Comparison of ENCODE assay signal across 8 cellular contexts in the genomic region with DNA sequence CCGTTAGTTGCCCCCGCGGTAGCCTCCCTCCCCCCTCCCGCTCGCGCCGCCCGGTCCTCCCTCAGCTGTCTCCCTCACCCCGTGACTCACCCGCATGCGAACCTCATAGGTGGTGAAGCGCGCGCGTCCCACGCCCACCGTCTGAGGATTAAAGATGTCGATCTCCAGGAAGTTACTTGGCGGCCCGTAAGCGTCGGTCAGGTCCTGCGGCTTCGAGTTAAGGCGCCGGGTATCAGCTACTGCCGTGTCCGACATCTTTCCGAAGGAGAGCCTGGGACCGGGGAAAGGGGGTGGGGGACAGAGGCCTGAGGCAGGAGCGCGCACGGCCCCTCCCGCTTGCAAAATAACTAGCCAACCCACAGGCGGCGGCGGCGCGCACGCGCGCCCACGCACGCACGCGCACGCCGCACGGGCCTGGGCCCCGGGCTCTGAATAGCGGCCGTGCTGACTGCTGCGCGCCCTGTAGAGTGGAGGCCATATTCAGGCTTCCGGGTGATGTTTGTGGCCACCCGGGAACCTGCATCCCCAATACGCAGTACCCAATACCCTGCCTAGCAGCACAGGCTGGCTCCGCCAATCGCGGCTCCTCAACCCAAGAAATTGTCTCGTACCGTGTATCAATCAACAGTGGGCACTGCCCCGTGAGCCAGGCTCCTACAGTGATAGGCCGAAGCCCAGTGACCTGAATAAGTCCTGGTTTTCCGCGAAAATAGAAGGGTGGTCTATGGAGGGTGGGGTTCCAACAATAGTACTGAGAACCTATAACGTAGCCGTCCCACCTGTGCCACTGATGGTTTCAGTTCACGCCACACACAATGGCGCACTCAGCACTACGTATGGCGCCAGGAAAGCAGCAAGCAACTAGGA. TPM values are rescaled to one million over a fixed set of nuclear protein-coding genes. Genes with fewer than 3 reads are reported as not detected.
DNase-seq lines count a peak whose midpoint lies in the region; ATAC-seq, FAIRE-seq and TF ChIP-seq lines count a peak whose summit lies in the region.

A gene (minus strand): TSS at position 283 of the 867 bp plus-strand sequence. CDS start 28 bp downstream, at position 255.

- TF ChIP-seq RAD21 in H1 (IDR thresholded peaks at IDR 0.05 in 1 of 2, conservative IDR thresholded peaks at IDR 0.05 in 1 of 2; ENCODE audit: low read depth in 2 of 2, low read length in 2 of 2) = no peak

- no peak within 1 kb of the TSS; the same call in 1 of the 2 replicates for H3K18ac ChIP-seq in H1 (ENCODE audit: extremely low read depth, low read length)
- no peak within 1 kb of the TSS for H3K18ac ChIP-seq in mesendoderm (ENCODE audit: low read length)

- no peak within 1 kb of the TSS for H3K14ac ChIP-seq in H1 (ENCODE audit: insufficient read length)

- H3K9me3 ChIP-seq in HUES48 (ENCODE audit: control insufficient read depth, insufficient read depth, low read length) = peaks cover 26% of the 10 kb centered on the region
- H3K9me3 ChIP-seq in NT2/D1 (ENCODE audit: insufficient read depth, low read length) = no peaks in the 10 kb centered on the region
- no peaks in the 10 kb centered on the region for H3K9me3 ChIP-seq in H1 (ENCODE audit: insufficient read depth in 2 of 2, low read depth in 1 of 2, low read length in 1 of 2)

- peak; percentile 86 for FAIRE-seq in H1 (lab: Jason Lieb, UNC)

- no peak within 1 kb of the TSS for H4K91ac ChIP-seq in H1 (replicated peaks; ENCODE audit: insufficient read length, low read length)

- POLR2A ChIA-PET in H1 (lab: Charles Lee; ENCODE audit: partially characterized antibody) = interaction anchor here (0.5 to 1.4 kb wide), 6 partner anchors 10 to 156 kb away, joined by 3 to 9 read pairs (median 4); a partner anchor contains a TSS

- H3K79me1 ChIP-seq in H1 (ENCODE audit: low read depth, low read length) (no peaks in the 10 kb centered on the region), mesendoderm (ENCODE audit: low read length) (no peaks in the 10 kb centered on the region)

- TF ChIP-seq POLR2A in H1 (IDR thresholded peaks at IDR 0.05; ENCODE audit: control extremely low read depth in 1 of 2, low read depth in 2 of 2, low read length in 2 of 2) = no peak; a peak in 1 of 3 replicates

- H2AK5ac ChIP-seq in H1 (ENCODE audit: low read depth, low read length) = no peak within 1 kb of the TSS
- no peak within 1 kb of the TSS for H2AK5ac ChIP-seq in mesendoderm (ENCODE audit: low read length)

- no peaks in the 10 kb centered on the region for H4K20me1 ChIP-seq in H1 (replicated peaks in 1 of 2; ENCODE audit: control insufficient read depth in 1 of 2, insufficient read depth in 2 of 2, low read length in 2 of 2)

- no peaks in the 10 kb centered on the region; the same call in 1 of the 2 replicates for H3K23me2 ChIP-seq in H1 (ENCODE audit: low read depth, low read length)

- H2BK20ac ChIP-seq in H1 (ENCODE audit: low read length) = no peak within 1 kb of the TSS

- H3K27ac ChIP-seq in HUES48 (ENCODE audit: low read depth, low read length) (peak within 1 kb of the TSS; percentile 86), H1 (ENCODE audit: low read depth, low read length) (peak within 1 kb of the TSS; percentile 73; the same call in 1 of the 2 replicates), mesendoderm (ENCODE audit: low read depth, low read length) (peak within 1 kb of the TSS; percentile 64)

- ATAC-seq in GM21423 (IDR thresholded peaks at IDR 0.05; ENCODE audit: unreplicated experiment) = peak; percentile 95
- peak; percentile 93 for ATAC-seq in activated CD8-positive, alpha-beta memory T cell treated with anti-CD3 and anti-CD28 coated beads, Interleukin-2, amount 10 ng/mL, durations not matched to agents 7 days and 5 days

- H3K79me2 ChIP-seq in H1 (ENCODE audit: control insufficient read depth in 1 of 2, insufficient read depth in 2 of 2, low read length in 2 of 2) = peaks cover 0 to 34% of the 10 kb centered on the region in 2 experiments; a peak in 3 of 4 replicates
- peaks cover 14% of the 10 kb centered on the region for H3K79me2 ChIP-seq in mesendoderm (ENCODE audit: control insufficient read depth, insufficient read depth, low read length)

- H3K36me3 ChIP-seq in HUES48 (ENCODE audit: control insufficient read depth, insufficient read depth, low read length) = peaks cover 9% of the 10 kb centered on the region; the same call in 1 of the 2 replicates
- peaks cover 16% of the 10 kb centered on the region for H3K36me3 ChIP-seq in NT2/D1 (ENCODE audit: insufficient read depth, insufficient read length, low read length)
- no peaks in the 10 kb centered on the region for H3K36me3 ChIP-seq in H1 (ENCODE audit: control insufficient read depth in 2 of 4, insufficient read depth in 4 of 4, low read length in 3 of 4)
- no peaks in the 10 kb centered on the region for H3K36me3 ChIP-seq in mesendoderm (ENCODE audit: control insufficient read depth, insufficient read depth, low read length)

- H3K27me3 ChIP-seq in HUES48 (ENCODE audit: control insufficient read depth, insufficient read depth, low read length) (no peaks in the 10 kb centered on the region), NT2/D1 (ENCODE audit: insufficient read depth, insufficient read length) (no peaks in the 10 kb centered on the region), H1 (replicated peaks in 1 of 4; ENCODE audit: control insufficient read depth in 3 of 4, extremely low read depth in 1 of 4, insufficient read depth in 3 of 4, low read length in 3 of 4) (no peaks in the 10 kb centered on the region), mesendoderm (ENCODE audit: insufficient read depth, low read length, poor library complexity) (no peaks in the 10 kb centered on the region)

- H3K4me3 ChIP-seq in HUES48 (ENCODE audit: low read depth, low read length) (peak within 1 kb of the TSS; percentile 88), NT2/D1 (ENCODE audit: insufficient read length, low read depth) (peak within 1 kb of the TSS; percentile 84), H1 (ENCODE audit: extremely low read depth in 1 of 4, insufficient read depth in 2 of 4, low read depth in 3 of 4, low read length in 4 of 4) (peak within 1 kb of the TSS; percentile 61 to 98 (median 85)), mesendoderm (ENCODE audit: low read length) (peak within 1 kb of the TSS; percentile 74)

- H2BK5ac ChIP-seq in H1 (ENCODE audit: low read depth, low read length) = peak within 1 kb of the TSS; percentile 40; the same call in 1 of the 2 replicates
- H2BK5ac ChIP-seq in mesendoderm (ENCODE audit: low read length) = no peak within 1 kb of the TSS

- no peak for TF ChIP-seq EP300 in H1 (IDR thresholded peaks at IDR 0.05; ENCODE audit: borderline replicate concordance in 1 of 2, low read depth in 2 of 2, low read length in 2 of 2)

- no peak within 1 kb of the TSS for H2BK15ac ChIP-seq in H1 (ENCODE audit: low read length)
- no peak within 1 kb of the TSS for H2BK15ac ChIP-seq in mesendoderm (replicated peaks; ENCODE audit: low read depth)

- peaks cover 16% of the 10 kb centered on the region for H3K27me3 Mint-ChIP-seq in Calu3 (ENCODE audit: unreplicated experiment)
- H3K27me3 Mint-ChIP-seq in activated CD8-positive, alpha-beta memory T cell treated with anti-CD3 and anti-CD28 coated beads, Interleukin-2, amount 10 ng/mL, durations not matched to agents 7 days and 5 days = peaks cover 4% of the 10 kb centered on the region

- peaks cover 13% of the 10 kb centered on the region for H3K4me1 Mint-ChIP-seq in Calu3 (ENCODE audit: low read depth, unreplicated experiment)
- peaks cover 25% of the 10 kb centered on the region for H3K4me1 Mint-ChIP-seq in activated CD8-positive, alpha-beta memory T cell treated with anti-CD3 and anti-CD28 coated beads, Interleukin-2, amount 10 ng/mL, durations not matched to agents 7 days and 5 days

- peak within 1 kb of the TSS; percentile 85 for H3K4me3 Mint-ChIP-seq in Calu3 (ENCODE audit: low read depth, unreplicated experiment)
- peak within 1 kb of the TSS; percentile 98 for H3K4me3 Mint-ChIP-seq in activated CD8-positive, alpha-beta memory T cell treated with anti-CD3 and anti-CD28 coated beads, Interleukin-2, amount 10 ng/mL, durations not matched to agents 7 days and 5 days

- no peak within 1 kb of the TSS for H3K56ac ChIP-seq in H1 (replicated peaks; ENCODE audit: insufficient read length, low read depth, low read length)
- peak within 1 kb of the TSS; percentile 90 for H3K56ac ChIP-seq in mesendoderm (ENCODE audit: low read length)

- intact Hi-C loops in Calu3 (cut with micrococcal nuclease; ENCODE audit: unreplicated experiment) = no loop called here

- H4K8ac ChIP-seq in H1 (ENCODE audit: extremely low read depth, insufficient read depth, low read length) (peak within 1 kb of the TSS; percentile 94; the same call in 1 of the 2 replicates), mesendoderm (ENCODE audit: low read depth, low read length) (no peak within 1 kb of the TSS)

- H3K4ac ChIP-seq in H1 (replicated peaks; ENCODE audit: insufficient read length, low read depth, low read length) = no peak within 1 kb of the TSS
- peak within 1 kb of the TSS; percentile 42 for H3K4ac ChIP-seq in mesendoderm (ENCODE audit: low read depth, low read length)

- H3K36me3 Mint-ChIP-seq in Calu3 (ENCODE audit: insufficient read depth, unreplicated experiment) = peaks cover 18% of the 10 kb centered on the region
- H3K36me3 Mint-ChIP-seq in activated CD8-positive, alpha-beta memory T cell treated with anti-CD3 and anti-CD28 coated beads, Interleukin-2, amount 10 ng/mL, durations not matched to agents 7 days and 5 days = peaks cover 5% of the 10 kb centered on the region

- H3K27ac Mint-ChIP-seq in Calu3 (ENCODE audit: unreplicated experiment) = peak within 1 kb of the TSS; percentile 66
- peak within 1 kb of the TSS; percentile 93 for H3K27ac Mint-ChIP-seq in activated CD8-positive, alpha-beta memory T cell treated with anti-CD3 and anti-CD28 coated beads, Interleukin-2, amount 10 ng/mL, durations not matched to agents 7 days and 5 days

- no peaks in the 10 kb centered on the region for H3K9me3 Mint-ChIP-seq in Calu3 (ENCODE audit: low read depth, unreplicated experiment)
- no peaks in the 10 kb centered on the region for H3K9me3 Mint-ChIP-seq in activated CD8-positive, alpha-beta memory T cell treated with anti-CD3 and anti-CD28 coated beads, Interleukin-2, amount 10 ng/mL, durations not matched to agents 7 days and 5 days (ENCODE audit: low read depth)

- peak within 1 kb of the TSS; percentile 72 to 89 for H3K4me2 ChIP-seq in H1 (ENCODE audit: insufficient read depth in 1 of 2, low read depth in 2 of 2, low read length in 2 of 2)
- peak within 1 kb of the TSS; percentile 56 for H3K4me2 ChIP-seq in mesendoderm (ENCODE audit: low read length)

- H3K9ac ChIP-seq in HUES48 (ENCODE audit: low read depth, low read length) (peak within 1 kb of the TSS; percentile 54), NT2/D1 (ENCODE audit: insufficient read length, low read depth) (peak within 1 kb of the TSS; percentile 90), H1 (replicated peaks in 1 of 4; ENCODE audit: extremely low read depth in 1 of 4, low read depth in 3 of 4, low read length in 3 of 4) (peak within 1 kb of the TSS; percentile 40 to 75 (median 56)), mesendoderm (ENCODE audit: low read length) (peak within 1 kb of the TSS; percentile 71)

- DNase-seq in Calu3 = peak; percentile 91
- peak; percentile 88 for DNase-seq in NT2/D1 (ENCODE audit: low read depth, low spot score)
- peak; percentile 95 for DNase-seq in activated CD8-positive, alpha-beta memory T cell treated with anti-CD3 and anti-CD28 coated beads, Interleukin-2, amount 10 ng/mL, durations not matched to agents 7 days and 5 days
- peak; percentile 83 for DNase-seq in H1 (ENCODE audit: low read depth in 1 of 2, low spot score in 2 of 2)
- peak; percentile 96 for DNase-seq in mesendoderm
- peak; percentile 75 for DNase-seq in stimulated activated CD8-positive, alpha-beta memory T cell treated with anti-CD3 and anti-CD28 coated beads, Interleukin-12 subunit alpha, Interleukin-12 subunit beta, amount 100 ng/mL, for 4 hours (ENCODE audit: low read depth)

- H2BK12ac ChIP-seq in H1 (ENCODE audit: low read depth, low read length) = no peak within 1 kb of the TSS

- WGBS in H1 (ENCODE audit: extremely low coverage in 1 of 2, insufficient coverage in 1 of 2, insufficient read length in 1 of 2, insufficient replicate concordance in 2 of 2, low coverage in 1 of 2, low lambda C conversion rate in 2 of 2, missing lambda C conversion rate in 1 of 2), 2 experiments = 3% methylated on average over 17 of the region's 72 CpGs; no CpG with 5 or more reads in 1 of the 2 experiments
- no CpG with 5 or more reads among the region's 72 CpGs for WGBS in mesendoderm (ENCODE audit: extremely low coverage, insufficient coverage, low lambda C conversion rate)

- no peak within 1 kb of the TSS for H3K23ac ChIP-seq in H1 (ENCODE audit: insufficient read length)
- H3K23ac ChIP-seq in mesendoderm (ENCODE audit: low read length) = no peak within 1 kb of the TSS

- H2BK120ac ChIP-seq in H1 (replicated peaks; ENCODE audit: low read depth, low read length) (no peak within 1 kb of the TSS), mesendoderm (ENCODE audit: low read depth, low read length) (no peak within 1 kb of the TSS)

- H3K4me1 ChIP-seq in HUES48 (ENCODE audit: control insufficient read depth, insufficient read depth, low read length) = no peaks in the 10 kb centered on the region
- H3K4me1 ChIP-seq in NT2/D1 (ENCODE audit: insufficient read depth, insufficient read length) = no peaks in the 10 kb centered on the region
- H3K4me1 ChIP-seq in H1 (replicated peaks in 1 of 4; ENCODE audit: control insufficient read depth in 3 of 4, insufficient read depth in 4 of 4, low read length in 3 of 4) = no peaks in the 10 kb centered on the region; a peak in 2 of 7 replicates
- no peaks in the 10 kb centered on the region for H3K4me1 ChIP-seq in mesendoderm (ENCODE audit: control insufficient read depth, low read depth, low read length)

- TF ChIP-seq CTCF in Calu3 (IDR thresholded peaks at IDR 0.05; ENCODE audit: unreplicated experiment) (no peak), H1 (IDR thresholded peaks at IDR 0.05; ENCODE audit: control extremely low read depth in 1 of 3, insufficient read depth in 1 of 3, low read depth in 1 of 3, low read length in 3 of 3) (no peak)

- no TSS peak for BruUV-seq in Calu3 (replicated peaks; lab: Mats Ljungman, UMichigan)

- peak within 1 kb of the TSS; percentile 86 for H4K5ac ChIP-seq in H1 (ENCODE audit: insufficient read length, low read depth, low read length)
- no peak within 1 kb of the TSS for H4K5ac ChIP-seq in mesendoderm (ENCODE audit: low read length)

- peak within 1 kb of the TSS; percentile 99 for H2AFZ ChIP-seq in H1 (ENCODE audit: low read length)

- CTCF ChIA-PET in Calu3 (lab: Charles Lee) = interaction anchor here (0.6 kb wide), 1 partner anchor 43 kb away, joined by 3 read pairs; no protein-coding TSS in a partner anchor
- CTCF ChIA-PET in activated CD8-positive, alpha-beta memory T cell treated with anti-CD3 and anti-CD28 coated beads, Interleukin-2, amount 10 ng/mL, durations not matched to agents 7 days and 5 days (lab: Charles Lee) = interaction anchor here (1.0 kb wide), 1 partner anchor 88 kb away, joined by 3 read pairs; no protein-coding TSS in a partner anchor
- CTCF ChIA-PET in H1 (lab: Charles Lee; ENCODE audit: partially characterized antibody) = interaction anchor here (0.6 to 1.5 kb wide), 3 partner anchors 17 to 61 kb away, joined by 3 read pairs; no protein-coding TSS in a partner anchor

RNA-seq across cellular contexts. Expression of the gene that starts here (rescaled TPM):
- 82.7 and 82.8 TPM in 2 replicates for total RNA-seq in Calu3 (2022)
- total RNA-seq in activated CD8-positive, alpha-beta memory T cell treated with anti-CD3 and anti-CD28 coated beads, Interleukin-2, amount 10 ng/mL, durations not matched to agents 7 days and 5 days = 10 to 100 TPM; 37.1 to 46.2 TPM
- total RNA-seq in H1 (2021; fragmentation: NEBNext Ultra II Directional; extraction: Animal tissue kit (Norgen Biotek cat#: 25700)) = 74.2 and 81.2 TPM in 2 replicates
- polyA plus RNA-seq in H1 (2011; rRNA removed) = 65.3 and 72.1 TPM in 2 replicates
- 56.7 TPM for polyA plus RNA-seq in H1 (2011; cell fraction: cytosol; rRNA removed)
- 42.4 TPM for polyA plus RNA-seq in H1 (2011; cell fraction: nucleus; rRNA removed)
- 51.3 to 66.0 TPM (median 58.8 TPM) in 4 replicates for polyA plus RNA-seq in H1 (2012, experiment 1 of 2)
- 69.5 TPM for polyA plus RNA-seq in H1 (2012, experiment 2 of 2)
- 63.2 TPM for polyA plus RNA-seq in H1 (2013, experiment 1 of 2)
- 59.0 TPM for polyA plus RNA-seq in H1 (2013, experiment 2 of 2)
- polyA minus RNA-seq in H1 (2011; rRNA and poly(A)+ RNA removed) = 71.1 and 84.9 TPM in 2 replicates
- polyA minus RNA-seq in H1 (2011; cell fraction: cytosol; rRNA and poly(A)+ RNA removed) = 38.3 TPM
- 26.1 TPM for polyA minus RNA-seq in H1 (2011; cell fraction: nucleus; rRNA and poly(A)+ RNA removed)
- polyA plus RNA-seq in mesendoderm (2013, experiment 1 of 2) = 83.5 TPM
- 79.9 TPM for polyA plus RNA-seq in mesendoderm (2013, experiment 2 of 2)

Comparison
In these comparisons a context has a peak if more than half of its experiments do, and no peak if none do; other contexts are left out.
1. Peak in every context shown above with its lines: DNase-seq, ATAC-seq, H3K4me3 ChIP-seq and H3K27ac ChIP-seq.